Comparison of ENCODE assay signal across 8 cellular contexts in the genomic region with DNA sequence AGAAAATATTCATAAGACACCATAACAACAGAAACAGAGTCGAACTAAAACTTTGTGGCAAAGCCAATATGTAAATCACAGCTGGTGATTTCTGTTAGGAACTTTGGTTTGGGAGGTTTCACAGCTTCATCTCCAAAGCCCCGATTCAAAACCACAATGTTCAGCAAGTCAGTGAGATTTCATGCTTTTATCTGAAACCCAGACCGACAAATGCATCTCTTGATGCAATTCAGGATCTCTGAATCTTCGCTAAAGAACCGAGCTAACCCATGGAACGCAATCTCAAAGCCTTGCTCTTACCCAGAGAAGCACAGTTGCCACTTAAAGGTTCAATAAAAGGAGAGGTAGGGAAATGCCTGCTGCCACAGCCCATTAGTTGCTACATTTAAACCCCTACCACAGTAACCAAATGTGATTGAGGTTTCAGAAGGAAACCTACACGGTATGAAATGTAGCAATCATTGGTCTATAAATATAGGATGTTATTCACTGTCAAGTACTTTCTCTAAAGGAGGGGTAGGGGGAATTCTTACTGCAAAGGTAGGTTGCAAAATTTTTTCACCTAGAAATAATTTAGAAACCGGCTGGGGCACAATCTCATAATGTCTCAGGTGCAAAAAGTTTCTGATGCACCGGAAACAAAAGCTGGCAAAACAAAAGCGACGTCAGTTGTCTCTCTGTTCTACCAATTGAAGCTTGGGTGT.
DNase-seq lines count a peak whose midpoint lies in the region; ATAC-seq, FAIRE-seq and TF ChIP-seq lines count a peak whose summit lies in the region.

No MANE protein-coding gene starts in this region.

- POLR2A ChIA-PET in HepG2 (lab: Yijun Ruan, JAX): no interaction called here

- H3K9me3 ChIP-seq in Loucy (ENCODE audit: insufficient read depth, low read depth, low read length): no peaks in the 10 kb centered on the region
- no peaks in the 10 kb centered on the region for H3K9me3 ChIP-seq in prostate gland
- no peaks in the 10 kb centered on the region for H3K9me3 ChIP-seq in MG63
- H3K9me3 ChIP-seq in HepG2 (ENCODE audit: low read length): no peaks in the 10 kb centered on the region
- H3K9me3 ChIP-seq in tibial nerve: no peaks in the 10 kb centered on the region

- H3K36me3 ChIP-seq in Loucy (ENCODE audit: insufficient read depth, low read length): no peaks in the 10 kb centered on the region
- no peaks in the 10 kb centered on the region for H3K36me3 ChIP-seq in prostate gland
- H3K36me3 ChIP-seq in MG63: no peaks in the 10 kb centered on the region
- no peaks in the 10 kb centered on the region for H3K36me3 ChIP-seq in HepG2 (replicated peaks in 1 of 2; ENCODE audit: control insufficient read depth in 1 of 2, insufficient read depth in 2 of 2, low read length in 2 of 2)
- no peaks in the 10 kb centered on the region for H3K36me3 ChIP-seq in tibial nerve

- CTCF ChIA-PET in HepG2 (lab: Yijun Ruan, JAX; ENCODE audit: low intra/inter-chr PET ratio, low total read pairs): no interaction called here

- H3K27me3 ChIP-seq in Loucy (ENCODE audit: insufficient read depth, low read length, poor library complexity, severe bottlenecking): no peaks in the 10 kb centered on the region
- H3K27me3 ChIP-seq in prostate gland (replicated peaks; ENCODE audit: insufficient read depth): no peaks in the 10 kb centered on the region
- no peaks in the 10 kb centered on the region for H3K27me3 ChIP-seq in MG63
- H3K27me3 ChIP-seq in HepG2 (ENCODE audit: control insufficient read depth in 1 of 2, insufficient read depth in 2 of 2, low read length in 2 of 2): peaks cover 0 to 48% of the 10 kb centered on the region in 2 experiments; a peak in 4 of 5 replicates
- peaks cover 0 to 16% of the 10 kb centered on the region in 2 donors for H3K27me3 ChIP-seq in tibial nerve

- H3K4me2 ChIP-seq in Loucy (ENCODE audit: low read depth, low read length, poor library complexity, severe bottlenecking) (peak overlapping the region; percentile 13), HepG2 (ENCODE audit: low read depth, low read length) (no peak overlapping the region)

- intact Hi-C loops in prostate gland (cut with DNase I): no loop called here
- intact Hi-C loops in HepG2 (cut with micrococcal nuclease; ENCODE audit: unreplicated experiment): no loop called here

- H3K4me3 ChIP-seq in Loucy (ENCODE audit: low read length, poor library complexity, severe bottlenecking) (no peak overlapping the region), prostate gland (no peak overlapping the region), MG63 (no peak overlapping the region), HepG2 (replicated peaks in 1 of 3; ENCODE audit: insufficient read depth in 1 of 3, low read depth in 2 of 3, low read length in 3 of 3) (no peak overlapping the region), tibial nerve (no peak overlapping the region)

- H2AFZ ChIP-seq in Loucy (ENCODE audit: low read length) (no peak overlapping the region), HepG2 (ENCODE audit: low read length) (no peak overlapping the region)

- TF ChIP-seq EP300 in HepG2 (IDR thresholded peaks at IDR 0.05; ENCODE audit: low read depth in 2 of 2, low read length in 2 of 2): no peak
- TF ChIP-seq EP300 in HepG2 (CRISPR knock-in tag; IDR thresholded peaks at IDR 0.05; ENCODE audit: borderline replicate concordance): no peak
- TF ChIP-seq EP300 in tibial nerve (IDR thresholded peaks at IDR 0.05): no peak

- no peak for TF ChIP-seq CTCF in Loucy (conservative IDR thresholded peaks at IDR 0.05; ENCODE audit: low read length)
- TF ChIP-seq CTCF in prostate gland (IDR thresholded peaks at IDR 0.05): no peak
- no peak for TF ChIP-seq CTCF in HepG2 (CRISPR knock-in tag; IDR thresholded peaks at IDR 0.05)
- no peak for TF ChIP-seq CTCF in tibial nerve (IDR thresholded peaks at IDR 0.05)

- no peaks in the 10 kb centered on the region for H3F3A ChIP-seq in Loucy (ENCODE audit: low read depth)

- TF ChIP-seq RAD21 in HepG2 (CRISPR knock-in tag; IDR thresholded peaks at IDR 0.05): no peak

- peak; percentile 54 for ATAC-seq in GM18517 (IDR thresholded peaks at IDR 0.05; ENCODE audit: unreplicated experiment)
- peak; percentile 63 for ATAC-seq in GM21717 (IDR thresholded peaks at IDR 0.05; ENCODE audit: unreplicated experiment)
- ATAC-seq in HepG2: no peak

- TF ChIP-seq POLR2A in prostate gland (IDR thresholded peaks at IDR 0.05) (no peak), HepG2 (IDR thresholded peaks at IDR 0.05; ENCODE audit: insufficient read depth in 1 of 2, low read depth in 2 of 2, low read length in 2 of 2) (no peak), tibial nerve (IDR thresholded peaks at IDR 0.05) (no peak)

- no peak overlapping the region for H3K27ac ChIP-seq in prostate gland
- H3K27ac ChIP-seq in HepG2 (ENCODE audit: extremely low read length, insufficient read depth, low read length): no peak overlapping the region
- no peak overlapping the region for H3K27ac ChIP-seq in tibial nerve

- no peaks in the 10 kb centered on the region for H3K79me2 ChIP-seq in Loucy (ENCODE audit: insufficient read depth, low read length)
- no peaks in the 10 kb centered on the region for H3K79me2 ChIP-seq in HepG2 (ENCODE audit: insufficient read depth, low read length)

- no peak overlapping the region for H3K9ac ChIP-seq in Loucy (ENCODE audit: low read depth, low read length, poor library complexity, severe bottlenecking)
- no peak overlapping the region for H3K9ac ChIP-seq in HepG2 (ENCODE audit: insufficient read depth, low read depth, low read length)

- H3K4me1 ChIP-seq in Loucy (ENCODE audit: insufficient read depth, low read length, poor library complexity, severe bottlenecking) (peaks cover 17% of the 10 kb centered on the region), prostate gland (replicated peaks) (no peaks in the 10 kb centered on the region), HepG2 (ENCODE audit: insufficient read depth, low read length) (no peaks in the 10 kb centered on the region), tibial nerve (peaks cover 0 to 8% (median 0%) of the 10 kb centered on the region in 4 donors)

- no peaks in the 10 kb centered on the region for H3K9me2 ChIP-seq in Loucy (replicated peaks; ENCODE audit: low read depth, low read length)

- BruUV-seq in HepG2 (replicated peaks; lab: Mats Ljungman, UMichigan): no TSS peak

- in situ Hi-C loops in HepG2 (cut with HindIII; ENCODE audit: extremely low pct_ligation_motif_present, low pct_unique_long_range_greater_than_20kb): no loop called here

- DNase-seq in myocyte (ENCODE audit: low read depth) (peak; percentile 29), prostate gland (ENCODE audit: low spot score) (no peak), MG63 (no peak), HepG2 (ENCODE audit: low spot score) (no peak), tibial nerve (ENCODE audit: low spot score in 2 of 2) (no peak)

- no peak for FAIRE-seq in HepG2 (lab: Jason Lieb, UNC)

- whole genome bisulfite sequencing in prostate gland: 79% methylated on average over 11 of the region's 11 CpGs
- 27% methylated on average over 11 of the region's 11 CpGs for WGBS in HepG2 (ENCODE audit: low lambda C conversion rate)
- 67 to 69% methylated on average over 11 of the region's 11 CpGs for WGBS in tibial nerve, 2 donors

- H4K20me1 ChIP-seq in Loucy (ENCODE audit: insufficient read depth, low read length, poor library complexity, severe bottlenecking) (no peaks in the 10 kb centered on the region), HepG2 (ENCODE audit: insufficient read depth, low read length) (no peaks in the 10 kb centered on the region)

TF ChIP-seq in HepG2, 621 proteins besides CTCF, POLR2A, EP300 and RAD21 (continues in another document):
- no peak for TF ChIP-seq EHMT2 (IDR thresholded peaks at IDR 0.05; ENCODE audit: borderline replicate concordance, low read depth, low read length)
- TF ChIP-seq, protein P1, sequence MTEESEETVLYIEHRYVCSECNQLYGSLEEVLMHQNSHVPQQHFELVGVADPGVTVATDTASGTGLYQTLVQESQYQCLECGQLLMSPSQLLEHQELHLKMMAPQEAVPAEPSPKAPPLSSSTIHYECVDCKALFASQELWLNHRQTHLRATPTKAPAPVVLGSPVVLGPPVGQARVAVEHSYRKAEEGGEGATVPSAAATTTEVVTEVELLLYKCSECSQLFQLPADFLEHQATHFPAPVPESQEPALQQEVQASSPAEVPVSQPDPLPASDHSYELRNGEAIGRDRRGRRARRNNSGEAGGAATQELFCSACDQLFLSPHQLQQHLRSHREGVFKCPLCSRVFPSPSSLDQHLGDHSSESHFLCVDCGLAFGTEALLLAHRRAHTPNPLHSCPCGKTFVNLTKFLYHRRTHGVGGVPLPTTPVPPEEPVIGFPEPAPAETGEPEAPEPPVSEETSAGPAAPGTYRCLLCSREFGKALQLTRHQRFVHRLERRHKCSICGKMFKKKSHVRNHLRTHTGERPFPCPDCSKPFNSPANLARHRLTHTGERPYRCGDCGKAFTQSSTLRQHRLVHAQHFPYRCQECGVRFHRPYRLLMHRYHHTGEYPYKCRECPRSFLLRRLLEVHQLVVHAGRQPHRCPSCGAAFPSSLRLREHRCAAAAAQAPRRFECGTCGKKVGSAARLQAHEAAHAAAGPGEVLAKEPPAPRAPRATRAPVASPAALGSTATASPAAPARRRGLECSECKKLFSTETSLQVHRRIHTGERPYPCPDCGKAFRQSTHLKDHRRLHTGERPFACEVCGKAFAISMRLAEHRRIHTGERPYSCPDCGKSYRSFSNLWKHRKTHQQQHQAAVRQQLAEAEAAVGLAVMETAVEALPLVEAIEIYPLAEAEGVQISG (CRISPR knock-in tag; IDR thresholded peaks at IDR 0.05): no peak
- no peak for TF ChIP-seq ZNF354B (CRISPR knock-in tag; IDR thresholded peaks at IDR 0.05)
- TF ChIP-seq ZBTB1 (CRISPR knock-in tag; IDR thresholded peaks at IDR 0.05; ENCODE audit: borderline replicate concordance): no peak
- no peak for TF ChIP-seq NR2F6 (IDR thresholded peaks at IDR 0.05)
- TF ChIP-seq NR2F6 (CRISPR knock-in tag; IDR thresholded peaks at IDR 0.05): no peak
